Comparison of ENCODE assay signal across 1 cellular context in the genomic region with DNA sequence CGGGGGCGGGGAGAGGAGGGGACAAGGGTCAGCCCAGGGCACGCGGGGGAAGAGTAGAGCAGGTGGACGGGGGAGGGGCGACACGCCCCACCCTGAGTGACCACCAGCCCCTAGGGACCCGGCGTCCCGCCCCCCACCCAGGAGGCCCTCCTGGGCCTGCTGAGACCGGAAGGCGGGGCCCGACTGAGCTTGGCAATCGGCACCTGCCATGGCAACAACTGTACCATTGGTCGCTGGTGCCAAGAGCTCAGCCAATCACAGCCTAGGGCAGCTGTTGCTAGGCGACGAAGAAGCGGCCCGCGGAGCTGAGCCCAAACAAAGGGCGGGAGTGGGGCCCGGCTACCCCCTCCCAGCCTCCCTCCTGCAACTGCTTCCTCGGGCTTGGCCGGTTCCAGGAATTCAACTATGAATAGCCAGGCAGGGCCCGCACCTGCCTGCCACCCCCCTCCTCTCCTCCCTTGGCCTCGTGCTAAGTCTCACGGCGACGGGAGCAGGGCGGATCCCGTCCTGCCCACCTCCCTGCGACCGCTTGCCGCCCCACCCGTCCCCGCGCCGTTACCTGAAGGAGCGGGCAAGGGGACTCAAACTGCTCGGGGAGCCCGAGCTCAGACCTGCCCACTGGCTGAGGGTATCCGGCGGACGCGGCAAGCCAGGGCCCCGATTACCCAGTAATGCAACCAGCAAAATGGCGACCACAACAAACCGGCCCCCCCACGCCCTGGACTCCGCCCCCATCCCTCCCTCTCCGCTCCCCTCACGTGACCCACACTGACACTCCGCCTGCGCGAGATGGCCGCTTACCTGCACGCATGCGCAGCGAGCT.
TF ChIP-seq lines count a peak whose summit lies in the region.

A gene (minus strand): TSS at position 699 of the 823 bp plus-strand sequence. CDS start 2,295 bp downstream, outside the sequence.

TF ChIP-seq in HEK293, 187 proteins besides CTCF, POLR2A, EP300 and RAD21 (continued from another document and continues in another):
- TF ChIP-seq, protein P1, sequence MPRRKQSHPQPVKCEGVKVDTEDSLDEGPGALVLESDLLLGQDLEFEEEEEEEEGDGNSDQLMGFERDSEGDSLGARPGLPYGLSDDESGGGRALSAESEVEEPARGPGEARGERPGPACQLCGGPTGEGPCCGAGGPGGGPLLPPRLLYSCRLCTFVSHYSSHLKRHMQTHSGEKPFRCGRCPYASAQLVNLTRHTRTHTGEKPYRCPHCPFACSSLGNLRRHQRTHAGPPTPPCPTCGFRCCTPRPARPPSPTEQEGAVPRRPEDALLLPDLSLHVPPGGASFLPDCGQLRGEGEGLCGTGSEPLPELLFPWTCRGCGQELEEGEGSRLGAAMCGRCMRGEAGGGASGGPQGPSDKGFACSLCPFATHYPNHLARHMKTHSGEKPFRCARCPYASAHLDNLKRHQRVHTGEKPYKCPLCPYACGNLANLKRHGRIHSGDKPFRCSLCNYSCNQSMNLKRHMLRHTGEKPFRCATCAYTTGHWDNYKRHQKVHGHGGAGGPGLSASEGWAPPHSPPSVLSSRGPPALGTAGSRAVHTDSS (tag by site-specific recombination; IDR thresholded peaks at IDR 0.05), result no peak
- TF ChIP-seq GLI2 (tag by site-specific recombination; IDR thresholded peaks at IDR 0.05; ENCODE audit: borderline replicate concordance, low read depth), result no peak
- no peak for TF ChIP-seq ZNF529 (tag by site-specific recombination; IDR thresholded peaks at IDR 0.05; ENCODE audit: insufficient replicate concordance)
- peak; percentile 97; the same call in 1 of the 2 replicates for TF ChIP-seq YY1 (tag by site-specific recombination; IDR thresholded peaks at IDR 0.05)
- TF ChIP-seq YY2 (tag by site-specific recombination; IDR thresholded peaks at IDR 0.05), result peak; percentile 97
- peak; percentile 95 for TF ChIP-seq ZNF76 (tag by site-specific recombination; IDR thresholded peaks at IDR 0.05; ENCODE audit: borderline replicate concordance, low read depth)
- TF ChIP-seq GLIS1 (tag by site-specific recombination; IDR thresholded peaks at IDR 0.05), result peak; percentile 100
- TF ChIP-seq, protein P2, sequence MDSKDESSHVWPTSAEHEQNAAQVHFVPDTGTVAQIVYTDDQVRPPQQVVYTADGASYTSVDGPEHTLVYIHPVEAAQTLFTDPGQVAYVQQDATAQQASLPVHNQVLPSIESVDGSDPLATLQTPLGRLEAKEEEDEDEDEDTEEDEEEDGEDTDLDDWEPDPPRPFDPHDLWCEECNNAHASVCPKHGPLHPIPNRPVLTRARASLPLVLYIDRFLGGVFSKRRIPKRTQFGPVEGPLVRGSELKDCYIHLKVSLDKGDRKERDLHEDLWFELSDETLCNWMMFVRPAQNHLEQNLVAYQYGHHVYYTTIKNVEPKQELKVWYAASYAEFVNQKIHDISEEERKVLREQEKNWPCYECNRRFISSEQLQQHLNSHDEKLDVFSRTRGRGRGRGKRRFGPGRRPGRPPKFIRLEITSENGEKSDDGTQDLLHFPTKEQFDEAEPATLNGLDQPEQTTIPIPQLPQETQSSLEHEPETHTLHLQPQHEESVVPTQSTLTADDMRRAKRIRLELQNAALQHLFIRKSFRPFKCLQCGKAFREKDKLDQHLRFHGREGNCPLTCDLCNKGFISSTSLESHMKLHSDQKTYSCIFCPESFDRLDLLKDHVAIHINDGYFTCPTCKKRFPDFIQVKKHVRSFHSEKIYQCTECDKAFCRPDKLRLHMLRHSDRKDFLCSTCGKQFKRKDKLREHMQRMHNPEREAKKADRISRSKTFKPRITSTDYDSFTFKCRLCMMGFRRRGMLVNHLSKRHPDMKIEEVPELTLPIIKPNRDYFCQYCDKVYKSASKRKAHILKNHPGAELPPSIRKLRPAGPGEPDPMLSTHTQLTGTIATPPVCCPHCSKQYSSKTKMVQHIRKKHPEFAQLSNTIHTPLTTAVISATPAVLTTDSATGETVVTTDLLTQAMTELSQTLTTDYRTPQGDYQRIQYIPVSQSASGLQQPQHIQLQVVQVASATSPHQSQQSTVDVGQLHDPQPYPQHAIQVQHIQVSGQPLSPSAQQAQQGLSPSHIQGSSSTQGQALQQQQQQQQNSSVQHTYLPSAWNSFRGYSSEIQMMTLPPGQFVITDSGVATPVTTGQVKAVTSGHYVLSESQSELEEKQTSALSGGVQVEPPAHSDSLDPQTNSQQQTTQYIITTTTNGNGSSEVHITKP (tag by site-specific recombination; IDR thresholded peaks at IDR 0.05), result peak; percentile 70
- no peak for TF ChIP-seq MEIS1 (CRISPR knock-in tag; IDR thresholded peaks at IDR 0.05; ENCODE audit: borderline replicate concordance)
- TF ChIP-seq, protein P3, sequence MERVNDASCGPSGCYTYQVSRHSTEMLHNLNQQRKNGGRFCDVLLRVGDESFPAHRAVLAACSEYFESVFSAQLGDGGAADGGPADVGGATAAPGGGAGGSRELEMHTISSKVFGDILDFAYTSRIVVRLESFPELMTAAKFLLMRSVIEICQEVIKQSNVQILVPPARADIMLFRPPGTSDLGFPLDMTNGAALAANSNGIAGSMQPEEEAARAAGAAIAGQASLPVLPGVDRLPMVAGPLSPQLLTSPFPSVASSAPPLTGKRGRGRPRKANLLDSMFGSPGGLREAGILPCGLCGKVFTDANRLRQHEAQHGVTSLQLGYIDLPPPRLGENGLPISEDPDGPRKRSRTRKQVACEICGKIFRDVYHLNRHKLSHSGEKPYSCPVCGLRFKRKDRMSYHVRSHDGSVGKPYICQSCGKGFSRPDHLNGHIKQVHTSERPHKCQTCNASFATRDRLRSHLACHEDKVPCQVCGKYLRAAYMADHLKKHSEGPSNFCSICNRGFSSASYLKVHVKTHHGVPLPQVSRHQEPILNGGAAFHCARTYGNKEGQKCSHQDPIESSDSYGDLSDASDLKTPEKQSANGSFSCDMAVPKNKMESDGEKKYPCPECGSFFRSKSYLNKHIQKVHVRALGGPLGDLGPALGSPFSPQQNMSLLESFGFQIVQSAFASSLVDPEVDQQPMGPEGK (tag by site-specific recombination; IDR thresholded peaks at IDR 0.05), result peak; percentile 100
- TF ChIP-seq ZEB2 (tag by site-specific recombination; IDR thresholded peaks at IDR 0.05), result peak; percentile 93
- TF ChIP-seq, protein P4, sequence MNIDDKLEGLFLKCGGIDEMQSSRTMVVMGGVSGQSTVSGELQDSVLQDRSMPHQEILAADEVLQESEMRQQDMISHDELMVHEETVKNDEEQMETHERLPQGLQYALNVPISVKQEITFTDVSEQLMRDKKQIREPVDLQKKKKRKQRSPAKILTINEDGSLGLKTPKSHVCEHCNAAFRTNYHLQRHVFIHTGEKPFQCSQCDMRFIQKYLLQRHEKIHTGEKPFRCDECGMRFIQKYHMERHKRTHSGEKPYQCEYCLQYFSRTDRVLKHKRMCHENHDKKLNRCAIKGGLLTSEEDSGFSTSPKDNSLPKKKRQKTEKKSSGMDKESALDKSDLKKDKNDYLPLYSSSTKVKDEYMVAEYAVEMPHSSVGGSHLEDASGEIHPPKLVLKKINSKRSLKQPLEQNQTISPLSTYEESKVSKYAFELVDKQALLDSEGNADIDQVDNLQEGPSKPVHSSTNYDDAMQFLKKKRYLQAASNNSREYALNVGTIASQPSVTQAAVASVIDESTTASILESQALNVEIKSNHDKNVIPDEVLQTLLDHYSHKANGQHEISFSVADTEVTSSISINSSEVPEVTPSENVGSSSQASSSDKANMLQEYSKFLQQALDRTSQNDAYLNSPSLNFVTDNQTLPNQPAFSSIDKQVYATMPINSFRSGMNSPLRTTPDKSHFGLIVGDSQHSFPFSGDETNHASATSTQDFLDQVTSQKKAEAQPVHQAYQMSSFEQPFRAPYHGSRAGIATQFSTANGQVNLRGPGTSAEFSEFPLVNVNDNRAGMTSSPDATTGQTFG (tag by site-specific recombination; IDR thresholded peaks at IDR 0.05; ENCODE audit: borderline replicate concordance), result peak; percentile 85; the same call in 1 of the 2 replicates
- TF ChIP-seq ZNF785 (tag by site-specific recombination; IDR thresholded peaks at IDR 0.05), result peak; percentile 81
- TF ChIP-seq ZFP37 (tag by site-specific recombination; IDR thresholded peaks at IDR 0.05), result no peak; the same call in none of the 2 replicates
- peak; percentile 85 for TF ChIP-seq ZNF366 (tag by site-specific recombination; conservative IDR thresholded peaks at IDR 0.05)
- peak; percentile 99 for TF ChIP-seq KLF16 (tag by site-specific recombination; IDR thresholded peaks at IDR 0.05)
- TF ChIP-seq SP3 (tag by site-specific recombination; IDR thresholded peaks at IDR 0.05), result peak; percentile 100
- peak; percentile 38 for TF ChIP-seq SCRT2 (tag by site-specific recombination; IDR thresholded peaks at IDR 0.05)
- TF ChIP-seq BCL11B (tag by site-specific recombination; IDR thresholded peaks at IDR 0.05; ENCODE audit: low read depth), result peak; percentile 89
- TF ChIP-seq ZBTB20 (tag by site-specific recombination; IDR thresholded peaks at IDR 0.05), result peak; percentile 71
- TF ChIP-seq, protein P5, sequence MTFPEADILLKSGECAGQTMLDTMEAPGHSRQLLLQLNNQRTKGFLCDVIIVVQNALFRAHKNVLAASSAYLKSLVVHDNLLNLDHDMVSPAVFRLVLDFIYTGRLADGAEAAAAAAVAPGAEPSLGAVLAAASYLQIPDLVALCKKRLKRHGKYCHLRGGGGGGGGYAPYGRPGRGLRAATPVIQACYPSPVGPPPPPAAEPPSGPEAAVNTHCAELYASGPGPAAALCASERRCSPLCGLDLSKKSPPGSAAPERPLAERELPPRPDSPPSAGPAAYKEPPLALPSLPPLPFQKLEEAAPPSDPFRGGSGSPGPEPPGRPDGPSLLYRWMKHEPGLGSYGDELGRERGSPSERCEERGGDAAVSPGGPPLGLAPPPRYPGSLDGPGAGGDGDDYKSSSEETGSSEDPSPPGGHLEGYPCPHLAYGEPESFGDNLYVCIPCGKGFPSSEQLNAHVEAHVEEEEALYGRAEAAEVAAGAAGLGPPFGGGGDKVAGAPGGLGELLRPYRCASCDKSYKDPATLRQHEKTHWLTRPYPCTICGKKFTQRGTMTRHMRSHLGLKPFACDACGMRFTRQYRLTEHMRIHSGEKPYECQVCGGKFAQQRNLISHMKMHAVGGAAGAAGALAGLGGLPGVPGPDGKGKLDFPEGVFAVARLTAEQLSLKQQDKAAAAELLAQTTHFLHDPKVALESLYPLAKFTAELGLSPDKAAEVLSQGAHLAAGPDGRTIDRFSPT (tag by site-specific recombination; IDR thresholded peaks at IDR 0.05), result peak; percentile 95
- TF ChIP-seq ZNF549 (tag by site-specific recombination; IDR thresholded peaks at IDR 0.05), result no peak
- TF ChIP-seq ZNF670 (tag by site-specific recombination; IDR thresholded peaks at IDR 0.05; ENCODE audit: low read depth), result no peak
- no peak for TF ChIP-seq ZNF155 (tag by site-specific recombination; IDR thresholded peaks at IDR 0.05)
- TF ChIP-seq, protein P6, sequence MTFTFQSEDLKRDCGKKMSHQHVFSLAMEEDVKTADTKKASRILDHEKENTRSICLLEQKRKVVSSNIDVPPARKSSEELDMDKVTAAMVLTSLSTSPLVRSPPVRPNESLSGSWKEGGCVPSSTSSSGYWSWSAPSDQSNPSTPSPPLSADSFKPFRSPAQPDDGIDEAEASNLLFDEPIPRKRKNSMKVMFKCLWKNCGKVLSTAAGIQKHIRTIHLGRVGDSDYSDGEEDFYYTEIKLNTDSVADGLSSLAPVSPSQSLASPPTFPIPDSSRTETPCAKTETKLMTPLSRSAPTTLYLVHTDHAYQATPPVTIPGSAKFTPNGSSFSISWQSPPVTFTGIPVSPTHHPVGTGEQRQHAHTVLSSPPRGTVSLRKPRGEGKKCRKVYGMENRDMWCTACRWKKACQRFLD (tag by site-specific recombination; IDR thresholded peaks at IDR 0.05), result no peak; the same call in 1 of the 2 replicates
- TF ChIP-seq ZNF112 (tag by site-specific recombination; IDR thresholded peaks at IDR 0.05), result no peak
- 0 out of 2 replicates have a peak, but pooled peaks have one; percentile 2 for TF ChIP-seq RBAK (tag by site-specific recombination; IDR thresholded peaks at IDR 0.05)
- no peak for TF ChIP-seq ZNF624 (tag by site-specific recombination; IDR thresholded peaks at IDR 0.05)
- TF ChIP-seq ZNF514 (tag by site-specific recombination; IDR thresholded peaks at IDR 0.05), result no peak
- peak; percentile 97 for TF ChIP-seq ZNF10 (tag by site-specific recombination; IDR thresholded peaks at IDR 0.05)
- TF ChIP-seq ZNF664 (tag by site-specific recombination; IDR thresholded peaks at IDR 0.05), result no peak
- no peak for TF ChIP-seq ZNF19 (tag by site-specific recombination; IDR thresholded peaks at IDR 0.05; ENCODE audit: low read depth)
- TF ChIP-seq KLF9 (tag by site-specific recombination; IDR thresholded peaks at IDR 0.05; ENCODE audit: low read depth), result peak; percentile 99
- TF ChIP-seq ZBTB7A (tag by site-specific recombination; IDR thresholded peaks at IDR 0.05; ENCODE audit: low read depth), result peak; percentile 98
- TF ChIP-seq, protein P7, sequence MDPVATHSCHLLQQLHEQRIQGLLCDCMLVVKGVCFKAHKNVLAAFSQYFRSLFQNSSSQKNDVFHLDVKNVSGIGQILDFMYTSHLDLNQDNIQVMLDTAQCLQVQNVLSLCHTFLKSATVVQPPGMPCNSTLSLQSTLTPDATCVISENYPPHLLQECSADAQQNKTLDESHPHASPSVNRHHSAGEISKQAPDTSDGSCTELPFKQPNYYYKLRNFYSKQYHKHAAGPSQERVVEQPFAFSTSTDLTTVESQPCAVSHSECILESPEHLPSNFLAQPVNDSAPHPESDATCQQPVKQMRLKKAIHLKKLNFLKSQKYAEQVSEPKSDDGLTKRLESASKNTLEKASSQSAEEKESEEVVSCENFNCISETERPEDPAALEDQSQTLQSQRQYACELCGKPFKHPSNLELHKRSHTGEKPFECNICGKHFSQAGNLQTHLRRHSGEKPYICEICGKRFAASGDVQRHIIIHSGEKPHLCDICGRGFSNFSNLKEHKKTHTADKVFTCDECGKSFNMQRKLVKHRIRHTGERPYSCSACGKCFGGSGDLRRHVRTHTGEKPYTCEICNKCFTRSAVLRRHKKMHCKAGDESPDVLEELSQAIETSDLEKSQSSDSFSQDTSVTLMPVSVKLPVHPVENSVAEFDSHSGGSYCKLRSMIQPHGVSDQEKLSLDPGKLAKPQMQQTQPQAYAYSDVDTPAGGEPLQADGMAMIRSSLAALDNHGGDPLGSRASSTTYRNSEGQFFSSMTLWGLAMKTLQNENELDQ (tag by site-specific recombination; IDR thresholded peaks at IDR 0.05; ENCODE audit: low read depth), result no peak
- peak; percentile 52; the same call in 1 of the 2 replicates for TF ChIP-seq ZNF121 (tag by site-specific recombination; IDR thresholded peaks at IDR 0.05)
- TF ChIP-seq, protein P8, sequence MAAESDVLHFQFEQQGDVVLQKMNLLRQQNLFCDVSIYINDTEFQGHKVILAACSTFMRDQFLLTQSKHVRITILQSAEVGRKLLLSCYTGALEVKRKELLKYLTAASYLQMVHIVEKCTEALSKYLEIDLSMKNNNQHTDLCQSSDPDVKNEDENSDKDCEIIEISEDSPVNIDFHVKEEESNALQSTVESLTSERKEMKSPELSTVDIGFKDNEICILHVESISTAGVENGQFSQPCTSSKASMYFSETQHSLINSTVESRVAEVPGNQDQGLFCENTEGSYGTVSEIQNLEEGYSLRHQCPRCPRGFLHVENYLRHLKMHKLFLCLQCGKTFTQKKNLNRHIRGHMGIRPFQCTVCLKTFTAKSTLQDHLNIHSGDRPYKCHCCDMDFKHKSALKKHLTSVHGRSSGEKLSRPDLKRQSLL (tag by site-specific recombination; IDR thresholded peaks at IDR 0.05), result peak; percentile 35; the same call in 1 of the 2 replicates
- peak; percentile 97 for TF ChIP-seq ZBTB17 (tag by site-specific recombination; IDR thresholded peaks at IDR 0.05)
